Comparison of ENCODE assay signal across 1 cellular context in the genomic region with DNA sequence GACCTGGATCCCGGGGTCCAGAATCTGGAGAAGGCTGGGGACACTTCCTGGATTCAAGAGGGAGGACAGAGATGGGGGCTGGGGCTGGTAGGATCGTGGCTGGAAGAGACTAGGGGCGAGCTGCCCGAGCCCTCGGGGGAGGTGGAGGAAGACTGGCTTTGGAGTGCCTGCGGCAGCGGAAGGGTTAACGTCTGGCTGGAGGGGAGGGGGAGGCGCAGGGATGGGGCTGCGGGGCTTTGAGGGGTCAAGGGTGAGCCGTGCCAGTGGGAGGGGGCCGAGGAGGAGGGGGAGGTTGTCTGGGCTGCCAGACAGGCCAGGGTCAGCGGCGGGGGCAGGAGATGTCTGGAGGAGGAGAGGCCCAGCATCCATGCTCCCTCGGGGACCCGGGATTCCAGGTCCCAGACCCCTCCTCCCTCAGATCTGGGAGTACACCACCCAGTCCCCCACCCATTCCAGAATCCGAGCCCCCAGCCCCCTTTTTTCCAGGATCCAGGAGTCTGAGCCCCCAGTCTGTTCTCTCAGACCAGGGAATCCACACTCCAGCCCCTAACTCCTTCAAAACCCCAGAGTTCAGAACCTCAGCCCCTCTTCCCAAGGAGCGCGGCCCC.
TF ChIP-seq lines count a peak whose summit lies in the region.

No MANE protein-coding gene starts in this region.

TF ChIP-seq in K562, 482 proteins besides CTCF, POLR2A, EP300 and RAD21 (continues in another document):
- TF ChIP-seq NELFE (IDR thresholded peaks at IDR 0.05; ENCODE audit: insufficient read depth, insufficient read length): no peak
- TF ChIP-seq MCM7 (IDR thresholded peaks at IDR 0.05): no peak
- no peak for TF ChIP-seq MEIS2 (IDR thresholded peaks at IDR 0.05; ENCODE audit: partially characterized antibody)
- TF ChIP-seq ZNF263 (CRISPR knock-in tag; IDR thresholded peaks at IDR 0.05; ENCODE audit: borderline replicate concordance): peak; percentile 82; the same call in 1 of the 2 replicates
- TF ChIP-seq ZBTB7A (IDR thresholded peaks at IDR 0.05; ENCODE audit: borderline replicate concordance, control insufficient read depth, low read depth, low read length): peak; percentile 98
- TF ChIP-seq, protein P1, sequence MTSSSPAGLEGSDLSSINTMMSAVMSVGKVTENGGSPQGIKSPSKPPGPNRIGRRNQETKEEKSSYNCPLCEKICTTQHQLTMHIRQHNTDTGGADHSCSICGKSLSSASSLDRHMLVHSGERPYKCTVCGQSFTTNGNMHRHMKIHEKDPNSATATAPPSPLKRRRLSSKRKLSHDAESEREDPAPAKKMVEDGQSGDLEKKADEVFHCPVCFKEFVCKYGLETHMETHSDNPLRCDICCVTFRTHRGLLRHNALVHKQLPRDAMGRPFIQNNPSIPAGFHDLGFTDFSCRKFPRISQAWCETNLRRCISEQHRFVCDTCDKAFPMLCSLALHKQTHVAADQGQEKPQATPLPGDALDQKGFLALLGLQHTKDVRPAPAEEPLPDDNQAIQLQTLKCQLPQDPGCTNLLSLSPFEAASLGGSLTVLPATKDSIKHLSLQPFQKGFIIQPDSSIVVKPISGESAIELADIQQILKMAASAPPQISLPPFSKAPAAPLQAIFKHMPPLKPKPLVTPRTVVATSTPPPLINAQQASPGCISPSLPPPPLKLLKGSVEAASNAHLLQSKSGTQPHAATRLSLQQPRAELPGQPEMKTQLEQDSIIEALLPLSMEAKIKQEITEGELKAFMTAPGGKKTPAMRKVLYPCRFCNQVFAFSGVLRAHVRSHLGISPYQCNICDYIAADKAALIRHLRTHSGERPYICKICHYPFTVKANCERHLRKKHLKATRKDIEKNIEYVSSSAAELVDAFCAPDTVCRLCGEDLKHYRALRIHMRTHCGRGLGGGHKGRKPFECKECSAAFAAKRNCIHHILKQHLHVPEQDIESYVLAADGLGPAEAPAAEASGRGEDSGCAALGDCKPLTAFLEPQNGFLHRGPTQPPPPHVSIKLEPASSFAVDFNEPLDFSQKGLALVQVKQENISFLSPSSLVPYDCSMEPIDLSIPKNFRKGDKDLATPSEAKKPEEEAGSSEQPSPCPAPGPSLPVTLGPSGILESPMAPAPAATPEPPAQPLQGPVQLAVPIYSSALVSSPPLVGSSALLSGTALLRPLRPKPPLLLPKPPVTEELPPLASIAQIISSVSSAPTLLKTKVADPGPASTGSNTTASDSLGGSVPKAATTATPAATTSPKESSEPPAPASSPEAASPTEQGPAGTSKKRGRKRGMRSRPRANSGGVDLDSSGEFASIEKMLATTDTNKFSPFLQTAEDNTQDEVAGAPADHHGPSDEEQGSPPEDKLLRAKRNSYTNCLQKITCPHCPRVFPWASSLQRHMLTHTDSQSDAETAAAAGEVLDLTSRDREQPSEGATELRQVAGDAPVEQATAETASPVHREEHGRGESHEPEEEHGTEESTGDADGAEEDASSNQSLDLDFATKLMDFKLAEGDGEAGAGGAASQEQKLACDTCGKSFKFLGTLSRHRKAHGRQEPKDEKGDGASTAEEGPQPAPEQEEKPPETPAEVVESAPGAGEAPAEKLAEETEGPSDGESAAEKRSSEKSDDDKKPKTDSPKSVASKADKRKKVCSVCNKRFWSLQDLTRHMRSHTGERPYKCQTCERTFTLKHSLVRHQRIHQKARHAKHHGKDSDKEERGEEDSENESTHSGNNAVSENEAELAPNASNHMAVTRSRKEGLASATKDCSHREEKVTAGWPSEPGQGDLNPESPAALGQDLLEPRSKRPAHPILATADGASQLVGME (CRISPR knock-in tag; IDR thresholded peaks at IDR 0.05): no peak
- TF ChIP-seq HNRNPK (IDR thresholded peaks at IDR 0.05; ENCODE audit: low read depth, low read length, poor library complexity, severe bottlenecking): no peak
- peak; percentile 55; the same call in 1 of the 2 replicates for TF ChIP-seq BCOR (IDR thresholded peaks at IDR 0.05)
- no peak for TF ChIP-seq BCLAF1 (IDR thresholded peaks at IDR 0.05; ENCODE audit: borderline replicate concordance in 1 of 2, control insufficient read depth in 1 of 2, low read depth in 2 of 2, low read length in 1 of 2)
- peak in 1 of 2 experiments; percentile 53; a peak in 2 of 4 replicates for TF ChIP-seq HDAC1 (IDR thresholded peaks at IDR 0.05)
- no peak for TF ChIP-seq SNIP1 (IDR thresholded peaks at IDR 0.05; ENCODE audit: low read depth)
- no peak for TF ChIP-seq CHAMP1 (IDR thresholded peaks at IDR 0.05)
- no peak for TF ChIP-seq CBX1 (IDR thresholded peaks at IDR 0.05; ENCODE audit: low read depth)
- peak; percentile 68 for TF ChIP-seq NR2C1 (IDR thresholded peaks at IDR 0.05)
- peak; percentile 80 for TF ChIP-seq NR2C1 (tag; IDR thresholded peaks at IDR 0.05)
- peak; percentile 68 for TF ChIP-seq SMAD4 (CRISPR knock-in tag; conservative IDR thresholded peaks at IDR 0.05)
- TF ChIP-seq ZBTB17 (CRISPR knock-in tag; IDR thresholded peaks at IDR 0.05): no peak
- TF ChIP-seq POLR2G (IDR thresholded peaks at IDR 0.05; ENCODE audit: low read depth, low read length): no peak; the same call in none of the 2 replicates
- TF ChIP-seq EGR1 (conservative IDR thresholded peaks at IDR 0.05): peak; percentile 76
- no peak for TF ChIP-seq HMGXB4 (CRISPR knock-in tag; IDR thresholded peaks at IDR 0.05)
- TF ChIP-seq NFRKB (IDR thresholded peaks at IDR 0.05; ENCODE audit: low read depth): no peak
- peak; percentile 5 for TF ChIP-seq HMGN3 (IDR thresholded peaks at IDR 0.05; ENCODE audit: borderline replicate concordance, extremely low read depth, insufficient read length, low read depth, low read length)
- no peak for TF ChIP-seq CHD7 (IDR thresholded peaks at IDR 0.05; ENCODE audit: low read depth, low read length)
- TF ChIP-seq TGIF2 (CRISPR knock-in tag; IDR thresholded peaks at IDR 0.05): no peak
- TF ChIP-seq, protein P2, sequence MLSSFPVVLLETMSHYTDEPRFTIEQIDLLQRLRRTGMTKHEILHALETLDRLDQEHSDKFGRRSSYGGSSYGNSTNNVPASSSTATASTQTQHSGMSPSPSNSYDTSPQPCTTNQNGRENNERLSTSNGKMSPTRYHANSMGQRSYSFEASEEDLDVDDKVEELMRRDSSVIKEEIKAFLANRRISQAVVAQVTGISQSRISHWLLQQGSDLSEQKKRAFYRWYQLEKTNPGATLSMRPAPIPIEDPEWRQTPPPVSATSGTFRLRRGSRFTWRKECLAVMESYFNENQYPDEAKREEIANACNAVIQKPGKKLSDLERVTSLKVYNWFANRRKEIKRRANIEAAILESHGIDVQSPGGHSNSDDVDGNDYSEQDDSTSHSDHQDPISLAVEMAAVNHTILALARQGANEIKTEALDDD (IDR thresholded peaks at IDR 0.05): no peak
